ENCODE assay signal across 29 cellular contexts in genomic region chr4:62324215-62324614, GRCh38.
DNase-seq lines count a peak whose midpoint lies in the region; ATAC-seq lines count a peak whose summit lies in the region.
"Had no signal": no experiment of that assay in that cellular context is flagged by ENCODE, and none has a peak within 500 bp of the region (broad histone marks: within the 10 kb centered on the region; RNA-seq: fewer than 3 reads in every experiment).

No MANE protein-coding gene starts in this region.

- intact Hi-C loops in posterior cingulate gyrus (cut with DNase I) = no loop called here

- peak; percentile 9 for DNase-seq in DMS 273 (lab: John Stamatoyannopoulos, UW; ENCODE audit: unreplicated experiment)
- no peak for DNase-seq in DMS 273 treated with DMSO at 0.1 percent for 48 hours (lab: John Stamatoyannopoulos, UW)
- peak; percentile 5 for DNase-seq in adipocyte (ENCODE audit: low read depth)
- DNase-seq in globus pallidus (ENCODE audit: low spot score) = peak; percentile 8
- peak in 8 of 10 donors; percentile 9 to 75 (median 32) for DNase-seq in posterior cingulate gyrus
- DNase-seq in stimulated activated naive CD4-positive, alpha-beta T cell treated with Interleukin-2 at 50 U/mL for 16 hours (lab: John Stamatoyannopoulos, UW) = no peak
- no peak for DNase-seq in NCI-H526 (lab: John Stamatoyannopoulos, UW)
- DNase-seq: activated CD4-positive, alpha-beta memory T cell treated with anti-CD3 and anti-CD28 coated beads for 36 hours; activated CD4-positive, CD25-positive, alpha-beta regulatory T cell treated with anti-CD3 and anti-CD28 coated beads, Interleukin-2, amount 50 U/mL, for 72 hours; activated CD8-positive, alpha-beta memory T cell treated with anti-CD3 and anti-CD28 coated beads, Interleukin-2, amount 50 U/mL, for 48 hours; activated naive CD4-positive, alpha-beta T cell treated with anti-CD3 and anti-CD28 coated beads, Interleukin-2, amount 50 U/mL, for 16 hours; Caco-2; central memory CD4-positive, alpha-beta T cell; DMS79 treated with DMSO at 0.1 percent for 48 hours; GF-D8; GM23248; IMR-90; NCI-H1105; NCI-H187 treated with DMSO at 0.1 percent for 48 hours; NCI-H2171 treated with DMSO at 0.1 percent for 48 hours; NCI-H524 treated with DMSO at 0.1 percent for 48 hours; nephron progenitor cell; ovary; SHP77; stimulated activated naive CD4-positive, alpha-beta T cell; upper lobe of right lung had no signal

- H3K4me1 ChIP-seq in adipocyte (ENCODE audit: control insufficient read depth, insufficient read depth, low read length) = no peaks in the 10 kb centered on the region
- H3K4me1 ChIP-seq: Caco-2, upper lobe of right lung had no signal

- peaks cover 2% of the 10 kb centered on the region for H3K9me3 ChIP-seq in adipocyte (ENCODE audit: control insufficient read depth, low read length)
- H3K9me3 ChIP-seq: Caco-2, ovary, upper lobe of right lung had no signal

- no peak overlapping the region for H3K9ac ChIP-seq in adipocyte (ENCODE audit: low read length)
- H3K9ac ChIP-seq: GM23248 had no signal

- H3K27me3 ChIP-seq in adipocyte (replicated peaks; ENCODE audit: control insufficient read depth, insufficient read depth, low read length) = no peaks in the 10 kb centered on the region
- H3K27me3 ChIP-seq: hepatocyte, ovary, upper lobe of right lung had no signal

- H3K36me3 ChIP-seq in adipocyte (ENCODE audit: control insufficient read depth, insufficient read depth, low read length, severe bottlenecking) = no peaks in the 10 kb centered on the region
- H3K36me3 ChIP-seq: ovary, upper lobe of right lung had no signal

- no peak overlapping the region for H3K4me3 ChIP-seq in adipocyte (ENCODE audit: low read length)
- H3K4me3 ChIP-seq: GM23248, hepatocyte, ovary, smooth muscle cell, upper lobe of right lung had no signal

- ATAC-seq in HG03571 (IDR thresholded peaks at IDR 0.05; ENCODE audit: unreplicated experiment) = no peak
- ATAC-seq: upper lobe of right lung had no signal

Comparison
In these comparisons a context has a peak if more than half of its experiments do, and no peak if none do; other contexts are left out.
1. DNase-seq: peak in DMS 273 (single experiment), adipocyte (single experiment), globus pallidus (single experiment) and posterior cingulate gyrus (8 of 10); none in DMS 273 treated with DMSO at 0.1 percent for 48 hours (single experiment), stimulated activated naive CD4-positive, alpha-beta T cell treated with Interleukin-2 at 50 U/mL for 16 hours (single experiment) and NCI-H526 (0 of 2).